Comparison of ENCODE assay signal across 10 cellular contexts in genomic region chr17:27207073-27207511, GRCh38.
DNase-seq lines count a peak whose midpoint lies in the region; ATAC-seq and TF ChIP-seq lines count a peak whose summit lies in the region.
"Had no signal": no experiment of that assay in that cellular context is flagged by ENCODE, and none has a peak within 500 bp of the region (broad histone marks: within the 10 kb centered on the region; RNA-seq: fewer than 3 reads in every experiment).

No MANE protein-coding gene starts in this region.

- H3K4me3 ChIP-seq in HEK293 (ENCODE audit: low read depth, low read length), result no peak overlapping the region

- DNase-seq in A172 (ENCODE audit: low spot score), result peak; percentile 71
- DNase-seq in SW 1271 (lab: John Stamatoyannopoulos, UW), result peak; percentile 25 to 80
- DNase-seq in fibroblast of the conjunctiva (ENCODE audit: low read depth), result peak; percentile 23
- DNase-seq in stimulated activated naive CD4-positive, alpha-beta T cell treated with Interleukin-2 at 50 U/mL for 16 hours (lab: John Stamatoyannopoulos, UW), result no peak
- no peak for DNase-seq in GM10248 (ENCODE audit: extremely low spot score)
- no peak for DNase-seq in naive thymus-derived CD8-positive, alpha-beta T cell
- no peak for DNase-seq in GM19238 (ENCODE audit: insufficient read length, low spot score)
- DNase-seq: C1 segment of cervical spinal cord had no signal

- no peak overlapping the region for H3K27ac Mint-ChIP-seq in naive thymus-derived CD8-positive, alpha-beta T cell
- H3K27ac Mint-ChIP-seq: stimulated activated memory B cell treated with anti-CD40 and anti-IgM and Interleukin-4, amounts not matched to agents 10 μg/mL and 1 μg/mL and 100 μg/mL, for 72 hours had no signal

- no peaks in the 10 kb centered on the region for H3K4me1 Mint-ChIP-seq in naive thymus-derived CD8-positive, alpha-beta T cell

- CTCF ChIA-PET in HEK293 (lab: Yijun Ruan, JAX), result interaction anchor here (0.6 to 2.6 kb wide), 14 partner anchors 8 to 574 kb away, joined by 3 to 22 read pairs (median 4); no protein-coding TSS in a partner anchor
- CTCF ChIA-PET in GM10248 (lab: Yijun Ruan, JAX), result interaction anchor here (0.8 to 5.7 kb wide), 8 partner anchors 10 to 359 kb away, joined by 3 to 53 read pairs (median 4); no protein-coding TSS in a partner anchor

- POLR2A ChIA-PET in HEK293 (lab: Yijun Ruan, JAX) (no interaction called here), GM10248 (lab: Yijun Ruan, JAX) (no interaction called here)
- POLR2A ChIA-PET in naive thymus-derived CD8-positive, alpha-beta T cell (lab: Charles Lee), result no interaction called here

- no peaks in the 10 kb centered on the region for H3K4me1 ChIP-seq in HEK293 (ENCODE audit: control insufficient read depth, insufficient read depth, low read length)

- no peaks in the 10 kb centered on the region for H3K36me3 Mint-ChIP-seq in naive thymus-derived CD8-positive, alpha-beta T cell
- H3K36me3 Mint-ChIP-seq: stimulated activated memory B cell treated with anti-CD40 and anti-IgM and Interleukin-4, amounts not matched to agents 10 μg/mL and 1 μg/mL and 100 μg/mL, for 72 hours had no signal

- H3K27ac ChIP-seq in HEK293 (ENCODE audit: extremely low read depth, low read depth, low read length), result no peak overlapping the region

- peaks cover 0 to 6% (median 2%) of the 10 kb centered on the region in 5 donors for H3K27me3 Mint-ChIP-seq in naive thymus-derived CD8-positive, alpha-beta T cell
- H3K27me3 Mint-ChIP-seq: stimulated activated memory B cell treated with anti-CD40 and anti-IgM and Interleukin-4, amounts not matched to agents 10 μg/mL and 1 μg/mL and 100 μg/mL, for 72 hours had no signal

- no peak overlapping the region for H3K4me3 Mint-ChIP-seq in naive thymus-derived CD8-positive, alpha-beta T cell
- H3K4me3 Mint-ChIP-seq: stimulated activated memory B cell treated with anti-CD40 and anti-IgM and Interleukin-4, amounts not matched to agents 10 μg/mL and 1 μg/mL and 100 μg/mL, for 72 hours had no signal

- peaks cover 0 to 4% (median 2%) of the 10 kb centered on the region in 9 donors for H3K9me3 Mint-ChIP-seq in naive thymus-derived CD8-positive, alpha-beta T cell
- H3K9me3 Mint-ChIP-seq: stimulated activated memory B cell treated with anti-CD40 and anti-IgM and Interleukin-4, amounts not matched to agents 10 μg/mL and 1 μg/mL and 100 μg/mL, for 72 hours had no signal

- TF ChIP-seq CTCF in HEK293 (tag by site-specific recombination; IDR thresholded peaks at IDR 0.05), result no peak
- no peak for TF ChIP-seq CTCF in GM10248 (IDR thresholded peaks at IDR 0.05; ENCODE audit: control extremely low read depth, extremely low read depth, low read depth, missing control alignments)

- ATAC-seq in naive thymus-derived CD8-positive, alpha-beta T cell, result no peak
- ATAC-seq: stimulated activated memory B cell treated with anti-CD40 and anti-IgM and Interleukin-4, amounts not matched to agents 10 μg/mL and 1 μg/mL and 100 μg/mL, for 72 hours had no signal

- H3K9me3 ChIP-seq in HEK293 (ENCODE audit: control insufficient read depth, insufficient read depth, low read depth, low read length), result no peaks in the 10 kb centered on the region

- H3K36me3 ChIP-seq in HEK293 (ENCODE audit: control insufficient read depth in 2 of 2, insufficient read depth in 1 of 2, low read length in 2 of 2), result no peaks in the 10 kb centered on the region

TF ChIP-seq in HEK293, 187 proteins besides CTCF, POLR2A, EP300 and RAD21:
- no peak for TF ChIP-seq ZXDB (tag by site-specific recombination; IDR thresholded peaks at IDR 0.05)
- TF ChIP-seq SP7 (tag by site-specific recombination; IDR thresholded peaks at IDR 0.05), result peak; percentile 47; the same call in 1 of the 2 replicates

Comparison
In these comparisons a context has a peak if more than half of its experiments do, and no peak if none do; other contexts are left out.
1. DNase-seq: peak in A172 (single experiment), SW 1271 (2 of 2) and fibroblast of the conjunctiva (single experiment); none in stimulated activated naive CD4-positive, alpha-beta T cell treated with Interleukin-2 at 50 U/mL for 16 hours (single experiment), GM10248 (single experiment), naive thymus-derived CD8-positive, alpha-beta T cell (0 of 10) and GM19238 (single experiment).